ENCODE assay signal across 31 cellular contexts in genomic region chr6:51968265-51968664, GRCh38.
"Had no signal": no experiment of that assay in that cellular context is flagged by ENCODE, and none has a peak within 500 bp of the region (broad histone marks: within the 10 kb centered on the region; RNA-seq: fewer than 3 reads in every experiment).

No MANE protein-coding gene starts in this region.

- ATAC-seq: activated CD4-positive, CD25-positive, alpha-beta regulatory T cell treated with anti-CD3 and anti-CD28 coated beads, Interleukin-2, amount 50 U/mL, for 24 hours; activated CD8-positive, alpha-beta T cell treated with anti-CD3 and anti-CD28 coated beads for 36 hours; activated naive CD4-positive, alpha-beta T cell treated with anti-CD3 and anti-CD28 coated beads, Interleukin-2, amount 50 U/mL, for 72 hours; activated T-cell treated with anti-CD3 and anti-CD28 coated beads, Interleukin-2, amount 50 U/mL, for 72 hours; gastroesophageal sphincter; T-helper 17 cell had no signal

- H3K4me3 ChIP-seq: ascending aorta, breast epithelium, cardiac muscle cell, colonic mucosa, esophagus squamous epithelium, gastroesophageal sphincter had no signal

- H3K27ac ChIP-seq: ascending aorta, breast epithelium, cardiac muscle cell, colonic mucosa, epithelial cell of prostate, esophagus squamous epithelium, gastroesophageal sphincter, WERI-Rb-1 had no signal

- FAIRE-seq: endometrium, endothelial cell of umbilical vein had no signal

- H3K27me3 ChIP-seq: ascending aorta, cardiac muscle cell, colonic mucosa, esophagus squamous epithelium, gastroesophageal sphincter had no signal

- H3K9me3 ChIP-seq: ascending aorta, breast epithelium, colonic mucosa, esophagus squamous epithelium, gastroesophageal sphincter had no signal

- H3K36me3 ChIP-seq: ascending aorta, breast epithelium, cardiac muscle cell, colonic mucosa, esophagus squamous epithelium, gastroesophageal sphincter, WERI-Rb-1 had no signal

- DNase-seq: activated B cell treated with CpG ODN at 0.5 μM for 24 hours; activated CD4-positive, alpha-beta T cell treated with anti-CD3 and anti-CD28 coated beads for 48 hours; activated CD4-positive, alpha-beta T cell treated with anti-CD3 and anti-CD28 coated beads, Interleukin-2, amount 50 U/mL, for 1 hour; activated CD4-positive, alpha-beta T cell treated with anti-CD3 and anti-CD28 coated beads, Interleukin-2, amount 50 U/mL, for 48 hours; activated CD8-positive, alpha-beta memory T cell treated with anti-CD3 and anti-CD28 coated beads for 24 hours; activated CD8-positive, alpha-beta memory T cell treated with anti-CD3 and anti-CD28 coated beads, Interleukin-2, amount 50 U/mL, for 4 hours; activated CD8-positive, alpha-beta T cell treated with anti-CD3 and anti-CD28 coated beads for 36 hours; activated gamma-delta T cell; activated naive CD4-positive, alpha-beta T cell; activated naive CD4-positive, alpha-beta T cell treated with anti-CD3 and anti-CD28 coated beads, Interleukin-2, amount 10 ng/mL, durations not matched to agents 7 days and 5 days; activated naive CD8-positive, alpha-beta T cell treated with anti-CD3 and anti-CD28 coated beads, Interleukin-2, amount 10 ng/mL, durations not matched to agents 7 days and 5 days; activated T-cell treated with anti-CD3 and anti-CD28 coated beads, Interleukin-2, amount 50 U/mL, for 1 hour; activated T-cell treated with anti-CD3 and anti-CD28 coated beads, Interleukin-2, amount 50 U/mL, for 72 hours; central memory CD4-positive, alpha-beta T cell; cerebellar nuclear complex; colonic mucosa; effector CD8-positive, alpha-beta T cell; esophagus squamous epithelium; foreskin melanocyte; T-helper 17 cell; T1000; WERI-Rb-1 had no signal

- H3K4me1 ChIP-seq: ascending aorta, breast epithelium, colonic mucosa, esophagus squamous epithelium, gastroesophageal sphincter had no signal
